ENCODE assay signal across 23 cellular contexts in genomic region chr12:128402481-128402880, GRCh38.
DNase-seq lines count a peak whose midpoint lies in the region; ATAC-seq and TF ChIP-seq lines count a peak whose summit lies in the region.
"Had no signal": no experiment of that assay in that cellular context is flagged by ENCODE, and none has a peak within 500 bp of the region (broad histone marks: within the 10 kb centered on the region; RNA-seq: fewer than 3 reads in every experiment).

No MANE protein-coding gene starts in this region.

- H3K36me3 Mint-ChIP-seq in endodermal cell (ENCODE audit: low read depth) = no peaks in the 10 kb centered on the region
- peaks cover 53% of the 10 kb centered on the region for H3K36me3 Mint-ChIP-seq in neural progenitor cell
- H3K36me3 Mint-ChIP-seq: CD8-positive, alpha-beta T cell had no signal

- H3K27me3 Mint-ChIP-seq in endodermal cell (ENCODE audit: insufficient read depth) = peaks cover 13% of the 10 kb centered on the region
- peaks cover 4% of the 10 kb centered on the region for H3K27me3 Mint-ChIP-seq in neural progenitor cell (ENCODE audit: insufficient read depth, low read depth)

- H3K4me2 ChIP-seq in neural progenitor cell = peak overlapping the region; percentile 7
- H3K4me2 ChIP-seq: SK-N-SH had no signal

- H3F3A ChIP-seq in neural progenitor cell (ENCODE audit: low read depth) = no peaks in the 10 kb centered on the region

- no peaks in the 10 kb centered on the region for H3K79me2 ChIP-seq in neural progenitor cell (ENCODE audit: low read depth)

- H3K9me3 Mint-ChIP-seq in endodermal cell = peaks cover 3% of the 10 kb centered on the region
- H3K9me3 Mint-ChIP-seq in neural progenitor cell = peaks cover 18% of the 10 kb centered on the region

- H3K4me3 ChIP-seq in endodermal cell (ENCODE audit: low read length) (no peak overlapping the region), neural progenitor cell (no peak overlapping the region)
- no peak overlapping the region for H3K4me3 ChIP-seq in effector memory CD4-positive, alpha-beta T cell (ENCODE audit: insufficient read depth, low read depth, low read length, poor library complexity, severe bottlenecking)

- H3K9me3 ChIP-seq in endodermal cell (ENCODE audit: control insufficient read depth, low read length) (no peaks in the 10 kb centered on the region), neural progenitor cell (ENCODE audit: low read depth) (no peaks in the 10 kb centered on the region)
- H3K9me3 ChIP-seq in effector memory CD4-positive, alpha-beta T cell (ENCODE audit: control insufficient read depth, low read length) = no peaks in the 10 kb centered on the region
- H3K9me3 ChIP-seq: Caco-2, SK-N-SH had no signal

- no peaks in the 10 kb centered on the region for H4K20me1 ChIP-seq in neural progenitor cell (ENCODE audit: low read depth)

- peak overlapping the region; percentile 64 for H2AFZ ChIP-seq in neural progenitor cell (replicated peaks)

- TF ChIP-seq CTCF in endodermal cell (conservative IDR thresholded peaks at IDR 0.05) = no peak
- no peak for TF ChIP-seq CTCF in neural progenitor cell (IDR thresholded peaks at IDR 0.05)

- H3K4me1 Mint-ChIP-seq in endodermal cell (peaks cover 17% of the 10 kb centered on the region), neural progenitor cell (peaks cover 46% of the 10 kb centered on the region)

- WGBS in endodermal cell (ENCODE audit: insufficient coverage in 1 of 2, insufficient read length in 1 of 2), 2 experiments = 74 to 76% methylated on average over 8 to 11 of the region's 11 CpGs

- H3K4me1 ChIP-seq in endodermal cell (ENCODE audit: control insufficient read depth, insufficient read depth, low read length) (peaks cover 4% of the 10 kb centered on the region), neural progenitor cell (peaks cover 11% of the 10 kb centered on the region)
- no peaks in the 10 kb centered on the region for H3K4me1 ChIP-seq in effector memory CD4-positive, alpha-beta T cell (ENCODE audit: control insufficient read depth, insufficient read depth, low read length, poor library complexity, severe bottlenecking)
- H3K4me1 ChIP-seq: Caco-2 had no signal

- H3K4me3 Mint-ChIP-seq in endodermal cell (no peak overlapping the region), neural progenitor cell (no peak overlapping the region)
- H3K4me3 Mint-ChIP-seq: CD8-positive, alpha-beta T cell had no signal

- H3K27ac ChIP-seq in endodermal cell (ENCODE audit: low read depth, low read length) (no peak overlapping the region), neural progenitor cell (no peak overlapping the region)
- no peak overlapping the region for H3K27ac ChIP-seq in effector memory CD4-positive, alpha-beta T cell (ENCODE audit: insufficient read depth, low read length, poor library complexity, severe bottlenecking)
- H3K27ac ChIP-seq: C4-2B had no signal

- H3K9ac ChIP-seq in endodermal cell (ENCODE audit: extremely low read depth, low read length, poor library complexity, severe bottlenecking) (no peak overlapping the region), neural progenitor cell (no peak overlapping the region)
- H3K9ac ChIP-seq: SK-N-SH had no signal

- no peak overlapping the region for H3K27ac Mint-ChIP-seq in endodermal cell
- peak overlapping the region; percentile 15 for H3K27ac Mint-ChIP-seq in neural progenitor cell
- H3K27ac Mint-ChIP-seq: CD8-positive, alpha-beta T cell had no signal

- DNase-seq in NCI-H69 (lab: John Stamatoyannopoulos, UW) = peak; percentile 94
- DNase-seq in endodermal cell = peak; percentile 60
- DNase-seq in iPS-NIHi7 (ENCODE audit: extremely low spot score) = peak; percentile 20
- peak; percentile 40 for DNase-seq in neural progenitor cell (ENCODE audit: low spot score)
- DNase-seq in KG1 (lab: John Stamatoyannopoulos, UW) = no peak
- DNase-seq in effector memory CD4-positive, alpha-beta T cell = no peak
- DNase-seq: Caco-2; CD8-positive, alpha-beta T cell; DMS 273 treated with DMSO at 0.1 percent for 48 hours; DMS79; EL; GF-D8; KBM-7; MM.1S; NCI-H1694 treated with DMSO at 0.1 percent for 48 hours; NCI-H2081; NCI-H2227 treated with DMSO at 0.1 percent for 48 hours; NCI-H510A; NCI-H774; SIG-M5; SK-N-SH had no signal

- H3K27me3 ChIP-seq in endodermal cell (ENCODE audit: control insufficient read depth, insufficient read depth, low read length, poor library complexity, severe bottlenecking) (no peaks in the 10 kb centered on the region), neural progenitor cell (no peaks in the 10 kb centered on the region)
- H3K27me3 ChIP-seq in effector memory CD4-positive, alpha-beta T cell (replicated peaks; ENCODE audit: control insufficient read depth, insufficient read depth, low read length, poor library complexity, severe bottlenecking) = no peaks in the 10 kb centered on the region

- H3K36me3 ChIP-seq in endodermal cell (ENCODE audit: control insufficient read depth, insufficient read depth, low read length) = no peaks in the 10 kb centered on the region
- no peaks in the 10 kb centered on the region for H3K36me3 ChIP-seq in neural progenitor cell
- H3K36me3 ChIP-seq in effector memory CD4-positive, alpha-beta T cell (ENCODE audit: control insufficient read depth, insufficient read depth, low read length) = no peaks in the 10 kb centered on the region

- no peak for ATAC-seq in HG03175 (IDR thresholded peaks at IDR 0.05; ENCODE audit: unreplicated experiment)
- ATAC-seq: CD8-positive, alpha-beta T cell had no signal

Comparison
In these comparisons a context has a peak if more than half of its experiments do, and no peak if none do; other contexts are left out.
1. DNase-seq: peak in NCI-H69 (single experiment), endodermal cell (single experiment), iPS-NIHi7 (single experiment) and neural progenitor cell (single experiment); none in KG1 (single experiment) and effector memory CD4-positive, alpha-beta T cell (0 of 3).